1 cellular context compared by ENCODE assay signal in genomic region chr22:45997775-45998637, GRCh38.
TF ChIP-seq lines count a peak whose summit lies in the region.

No MANE protein-coding gene starts in this region.

TF ChIP-seq in HepG2, 621 proteins besides CTCF, POLR2A, EP300 and RAD21 (continued from another document):
- TF ChIP-seq ZBTB49 (CRISPR knock-in tag; IDR thresholded peaks at IDR 0.05; ENCODE audit: borderline replicate concordance) (no peak), ZFP41 (CRISPR knock-in tag; IDR thresholded peaks at IDR 0.05; ENCODE audit: borderline replicate concordance) (no peak)
